8 cellular contexts compared by ENCODE assay signal in the genomic region with DNA sequence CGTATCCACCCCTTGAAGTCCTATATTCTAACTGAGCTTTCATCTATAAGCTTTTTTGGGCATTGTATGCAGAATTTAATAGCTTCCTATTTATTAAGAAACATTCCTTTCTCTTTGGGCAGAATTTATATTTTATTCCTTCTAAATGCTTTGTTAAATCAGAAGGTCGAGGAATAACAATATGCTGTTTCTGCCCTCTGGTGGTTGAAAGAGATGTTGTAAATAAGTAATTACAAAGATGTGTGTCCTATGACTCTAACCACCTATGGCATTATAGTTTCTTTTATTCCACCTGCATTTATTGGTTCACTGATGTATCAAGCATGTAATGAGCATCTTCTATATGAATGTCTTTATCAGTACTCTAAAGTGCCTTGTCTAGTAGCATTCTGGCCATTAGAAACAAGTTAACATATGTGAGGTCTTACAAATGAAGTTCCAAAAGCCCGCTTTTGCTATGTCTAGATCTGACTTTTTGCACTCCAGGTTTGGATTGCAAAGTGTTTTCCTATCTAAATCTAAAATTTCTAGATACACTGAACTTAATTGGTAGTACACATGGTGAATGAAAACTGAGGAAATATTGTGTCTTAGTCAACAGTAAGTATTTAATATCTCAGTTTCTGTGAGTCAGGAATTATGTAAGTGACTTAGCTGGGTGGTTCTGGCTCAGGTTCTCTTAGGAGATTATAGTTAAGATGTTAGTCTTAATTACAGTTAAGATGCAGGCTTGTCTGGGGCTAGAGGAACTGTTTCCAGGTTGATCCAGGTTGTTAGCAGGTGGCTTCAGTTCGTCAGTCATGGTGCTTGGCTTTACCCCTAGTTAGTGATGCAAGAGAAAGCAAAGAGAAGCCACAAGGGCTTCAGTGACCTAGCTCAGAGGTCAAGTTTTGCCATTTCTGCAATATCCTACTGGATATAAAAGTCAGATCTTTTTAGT. TPM values are rescaled to one million over a fixed set of nuclear protein-coding genes. Genes with fewer than 3 reads are reported as not detected.
DNase-seq lines count a peak whose midpoint lies in the region; ATAC-seq and TF ChIP-seq lines count a peak whose summit lies in the region.

No MANE protein-coding gene starts in this region.

- no peak for TF ChIP-seq POLR2A in esophagus muscularis mucosa (IDR thresholded peaks at IDR 0.05; ENCODE audit: low read depth)

- H3K18ac ChIP-seq in neuronal stem cell (ENCODE audit: low read length), result no peak overlapping the region

- TF ChIP-seq EP300 in esophagus muscularis mucosa (IDR thresholded peaks at IDR 0.05), result no peak

- no peak overlapping the region for H3K27ac Mint-ChIP-seq in activated T-cell treated with anti-CD3 and anti-CD28 coated beads, Interleukin-2, amount 50 U/mL, for 72 hours

- H3K9me2 ChIP-seq in DOHH2 (replicated peaks; ENCODE audit: control insufficient read depth, low read length) (no peaks in the 10 kb centered on the region), PC-9 (ENCODE audit: insufficient read depth) (no peaks in the 10 kb centered on the region)

- H3K79me1 ChIP-seq in neuronal stem cell (ENCODE audit: low read depth, low read length), result no peaks in the 10 kb centered on the region

- H3K27me3 ChIP-seq in DOHH2 (ENCODE audit: control insufficient read depth, low read length), result no peaks in the 10 kb centered on the region
- no peaks in the 10 kb centered on the region for H3K27me3 ChIP-seq in PC-9 (ENCODE audit: insufficient read depth, low read depth)
- no peaks in the 10 kb centered on the region for H3K27me3 ChIP-seq in esophagus muscularis mucosa
- H3K27me3 ChIP-seq in neuronal stem cell (ENCODE audit: control insufficient read depth in 3 of 3, insufficient read depth in 3 of 3, low read depth in 1 of 3, low read length in 3 of 3), result no peaks in the 10 kb centered on the region

- no peaks in the 10 kb centered on the region for H3K27me3 Mint-ChIP-seq in activated T-cell treated with anti-CD3 and anti-CD28 coated beads, Interleukin-2, amount 50 U/mL, for 72 hours (ENCODE audit: low read depth)

- no TSS peak for BruUV-seq in PC-9 (replicated peaks; lab: Mats Ljungman, UMichigan)

- H2AFZ ChIP-seq in PC-9 (no peak overlapping the region), neuronal stem cell (ENCODE audit: low read length) (no peak overlapping the region)

- WGBS in esophagus muscularis mucosa, result 61% methylated on average over 4 of the region's 4 CpGs
- WGBS in neuronal stem cell (ENCODE audit: extremely low coverage in 2 of 2, insufficient read length in 2 of 2, insufficient replicate concordance in 1 of 2), 2 donors, result no CpG with 5 or more reads among the region's 4 CpGs

- H3K9me3 ChIP-seq in DOHH2 (ENCODE audit: control insufficient read depth, insufficient read depth, low read length) (no peaks in the 10 kb centered on the region), PC-9 (ENCODE audit: insufficient read depth, low read depth) (no peaks in the 10 kb centered on the region), esophagus muscularis mucosa (no peaks in the 10 kb centered on the region), neuronal stem cell (replicated peaks in 1 of 2; ENCODE audit: control insufficient read depth in 2 of 2, insufficient read depth in 1 of 2, low read depth in 1 of 2, low read length in 2 of 2) (no peaks in the 10 kb centered on the region)

- H2BK120ac ChIP-seq in neuronal stem cell (ENCODE audit: low read depth, low read length), result no peak overlapping the region

- peaks cover 9% of the 10 kb centered on the region for H3F3A ChIP-seq in DOHH2 (ENCODE audit: control insufficient read depth, insufficient read depth)
- no peaks in the 10 kb centered on the region for H3F3A ChIP-seq in PC-9 (ENCODE audit: insufficient read depth, low read depth)

- H3K14ac ChIP-seq in neuronal stem cell (ENCODE audit: low read length), result no peak overlapping the region

- H3K4me1 Mint-ChIP-seq in activated T-cell treated with anti-CD3 and anti-CD28 coated beads, Interleukin-2, amount 50 U/mL, for 72 hours (ENCODE audit: low read depth), result peaks cover 7% of the 10 kb centered on the region

- no peak overlapping the region for H2BK15ac ChIP-seq in neuronal stem cell (ENCODE audit: low read length)

- H2AK5ac ChIP-seq in neuronal stem cell (ENCODE audit: low read depth, low read length), result no peak overlapping the region

- H3K4me3 Mint-ChIP-seq in activated T-cell treated with anti-CD3 and anti-CD28 coated beads, Interleukin-2, amount 50 U/mL, for 72 hours, result no peak overlapping the region

- POLR2A ChIA-PET in PC-9 (lab: Charles Lee; ENCODE audit: unreplicated experiment), result interaction anchor here (0.5 to 0.6 kb wide), 3 partner anchors 46 to 107 kb away, joined by 5 to 18 read pairs (median 7); no protein-coding TSS in a partner anchor

- CTCF ChIA-PET in PC-9 (lab: Charles Lee), result interaction anchor here (0.5 to 1.6 kb wide), 7 partner anchors 9 to 867 kb away, joined by 3 to 11 read pairs (median 4); no protein-coding TSS in a partner anchor

- H3K27ac ChIP-seq in DOHH2 (ENCODE audit: low read depth, low read length) (no peak overlapping the region), PC-9 (no peak overlapping the region), esophagus muscularis mucosa (replicated peaks in 1 of 4) (peak overlapping the region in 2 of 4 donors; percentile 34 to 43), neuronal stem cell (replicated peaks; ENCODE audit: low read length) (no peak overlapping the region)

- H3K9ac ChIP-seq in neuronal stem cell (ENCODE audit: low read depth, low read length, poor library complexity), result no peak overlapping the region

- H3K4me1 ChIP-seq in DOHH2 (ENCODE audit: control insufficient read depth, low read length) (peaks cover 52% of the 10 kb centered on the region), PC-9 (replicated peaks; ENCODE audit: insufficient read depth) (no peaks in the 10 kb centered on the region), esophagus muscularis mucosa (peaks cover 42 to 87% (median 78%) of the 10 kb centered on the region in 4 donors), neuronal stem cell (ENCODE audit: control insufficient read depth in 2 of 2, insufficient read depth in 1 of 2, low read depth in 1 of 2, low read length in 2 of 2) (peaks cover 0 to 4% of the 10 kb centered on the region in 2 donors)

- H3K9me3 Mint-ChIP-seq in activated T-cell treated with anti-CD3 and anti-CD28 coated beads, Interleukin-2, amount 50 U/mL, for 72 hours, result no peaks in the 10 kb centered on the region

- H3K36me3 ChIP-seq in DOHH2 (ENCODE audit: control insufficient read depth, low read length) (no peaks in the 10 kb centered on the region; the same call in 1 of the 2 replicates), PC-9 (ENCODE audit: low read depth) (no peaks in the 10 kb centered on the region), esophagus muscularis mucosa (no peaks in the 10 kb centered on the region), neuronal stem cell (replicated peaks in 1 of 2; ENCODE audit: control insufficient read depth in 2 of 2, insufficient read depth in 2 of 2, low read length in 2 of 2) (peaks cover 0 to 2% of the 10 kb centered on the region in 2 donors)

- H2BK12ac ChIP-seq in neuronal stem cell (ENCODE audit: low read length), result no peak overlapping the region

- peak; percentile 15 for DNase-seq in HPDE6-E6E7 (ENCODE audit: extremely low spot score)
- peak in 1 of 2 experiments; percentile 42 for DNase-seq in PC-9
- no peak for DNase-seq in esophagus muscularis mucosa (ENCODE audit: extremely low spot score)
- DNase-seq in neuronal stem cell (ENCODE audit: low spot score), result peak; percentile 15
- no peak for DNase-seq in middle frontal gyrus (ENCODE audit: extremely low spot score, low spot score)
- DNase-seq in activated T-cell treated with anti-CD3 and anti-CD28 coated beads, Interleukin-2, amount 50 U/mL, for 72 hours, result no peak
- no peak for DNase-seq in COLO668 (lab: John Stamatoyannopoulos, UW; ENCODE audit: unreplicated experiment)

- H4K91ac ChIP-seq in neuronal stem cell (ENCODE audit: low read depth, low read length, poor library complexity), result no peak overlapping the region

- H3K23ac ChIP-seq in neuronal stem cell (ENCODE audit: low read depth, low read length, poor library complexity), result no peak overlapping the region

- H3K79me2 ChIP-seq in DOHH2 (ENCODE audit: control insufficient read depth, low read length), result peaks cover 18% of the 10 kb centered on the region
- H3K79me2 ChIP-seq in PC-9 (ENCODE audit: low read depth), result peaks cover 5% of the 10 kb centered on the region; the same call in 1 of the 2 replicates

- H4K8ac ChIP-seq in neuronal stem cell (ENCODE audit: low read depth, low read length), result no peak overlapping the region

- TF ChIP-seq CTCF in DOHH2 (IDR thresholded peaks at IDR 0.05; ENCODE audit: low read depth, low read length, poor library complexity, severe bottlenecking) (peak; percentile 74), PC-9 (conservative IDR thresholded peaks at IDR 0.05) (peak; percentile 83), esophagus muscularis mucosa (IDR thresholded peaks at IDR 0.05) (peak; percentile 56 to 69 (median 56))

- ATAC-seq in activated T-cell treated with anti-CD3 and anti-CD28 coated beads, Interleukin-2, amount 50 U/mL, for 72 hours (replicated peaks in 1 of 2), result no peak

- no peak overlapping the region for H3K4ac ChIP-seq in neuronal stem cell (ENCODE audit: low read length)

- H4K20me1 ChIP-seq in DOHH2 (ENCODE audit: control insufficient read depth, insufficient read depth, low read depth, low read length), result no peaks in the 10 kb centered on the region
- no peaks in the 10 kb centered on the region for H4K20me1 ChIP-seq in PC-9 (ENCODE audit: insufficient read depth)

- H3K4me2 ChIP-seq in DOHH2 (ENCODE audit: low read length) (peak overlapping the region; percentile 26), PC-9 (no peak overlapping the region), neuronal stem cell (ENCODE audit: insufficient read depth, low read length, poor library complexity, severe bottlenecking) (no peak overlapping the region)

- H3K36me3 Mint-ChIP-seq in activated T-cell treated with anti-CD3 and anti-CD28 coated beads, Interleukin-2, amount 50 U/mL, for 72 hours (ENCODE audit: insufficient read depth in 2 of 2), result no peaks in the 10 kb centered on the region

- H3K4me3 ChIP-seq in DOHH2 (ENCODE audit: low read length), result no peak overlapping the region
- H3K4me3 ChIP-seq in PC-9, result no peak overlapping the region
- H3K4me3 ChIP-seq in esophagus muscularis mucosa, result no peak overlapping the region
- H3K4me3 ChIP-seq in neuronal stem cell (ENCODE audit: low read length in 2 of 2), result no peak overlapping the region

- intact Hi-C loops in PC-9 (cut with micrococcal nuclease; ENCODE audit: unreplicated experiment), result loop anchor here (1.0 to 10.0 kb wide), 6 partner anchors 55 to 937 kb away; no protein-coding TSS in a partner anchor
- intact Hi-C loops in esophagus muscularis mucosa (cut with DNase I), result loop anchor here (10.0 kb wide), 2 partner anchors 52 to 322 kb away; no protein-coding TSS in a partner anchor

- H2BK5ac ChIP-seq in neuronal stem cell (ENCODE audit: low read length), result no peak overlapping the region

RNA-seq across cellular contexts. Expression of gene PLEKHA5, which starts 57.5 kb away (rescaled TPM):
- total RNA-seq in PC-9 (2021) (51.3 and 54.1 TPM in 2 replicates), esophagus muscularis mucosa (10 to 100 TPM; 50.7 to 88.5 (median 58.6) TPM)
- 38.1 TPM for polyA plus RNA-seq in neuronal stem cell (2013, experiment 1 of 2)
- 38.6 TPM for polyA plus RNA-seq in neuronal stem cell (2013, experiment 2 of 2)
- total RNA-seq in activated T-cell treated with anti-CD3 and anti-CD28 coated beads, Interleukin-2, amount 50 U/mL, for 72 hours, result 1 to 10 TPM; 3.7 to 4.6 TPM

Comparison
In these comparisons a context has a peak if more than half of its experiments do, and no peak if none do; other contexts are left out.
1. DNase-seq: peak in HPDE6-E6E7 (single experiment) and neuronal stem cell (single experiment); none in esophagus muscularis mucosa (single experiment), middle frontal gyrus (single experiment), activated T-cell treated with anti-CD3 and anti-CD28 coated beads, Interleukin-2, amount 50 U/mL, for 72 hours (0 of 2) and COLO668 (single experiment).
2. Peak in every context shown above with its lines, with median percentiles within 50 percentile points of each other: CTCF ChIP-seq.